20 cellular contexts compared by ENCODE assay signal in the genomic region with DNA sequence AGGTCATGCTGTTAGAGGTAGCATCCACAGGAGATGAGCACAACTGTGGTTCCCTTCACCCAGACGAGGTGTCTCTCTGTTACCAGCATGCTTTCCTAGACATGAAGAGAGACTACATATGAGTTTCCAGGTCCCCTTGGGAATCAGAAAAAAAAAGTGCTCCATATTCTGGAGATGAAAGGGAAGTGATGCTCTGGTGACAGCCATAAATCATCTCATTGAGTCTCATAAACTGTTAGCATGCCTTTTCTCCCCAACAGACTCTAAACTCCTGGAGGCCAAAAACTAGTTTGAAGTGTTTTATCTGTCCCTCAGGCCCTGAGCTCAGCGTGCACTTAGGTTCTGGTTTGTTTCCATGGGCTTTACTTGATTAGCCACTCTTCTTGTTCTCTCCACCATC.
"Had no signal": no experiment of that assay in that cellular context is flagged by ENCODE, and none has a peak within 500 bp of the region (broad histone marks: within the 10 kb centered on the region; RNA-seq: fewer than 3 reads in every experiment).

No MANE protein-coding gene starts in this region.

- H3K36me3 Mint-ChIP-seq: natural killer cell treated with Interleukin-12 subunit alpha and Interleukin-12 subunit beta and Interleukin-15 and Interleukin-18, amount 100 ng/mL, for 72 hours; type B pancreatic cell had no signal

- H3K27me3 Mint-ChIP-seq: memory B cell; naive thymus-derived CD4-positive, alpha-beta T cell; progenitor cell of endocrine pancreas; stimulated activated memory B cell treated with anti-CD40 and anti-IgM and Interleukin-4, amounts not matched to agents 10 μg/mL and 1 μg/mL and 100 μg/mL, for 72 hours; stimulated activated naive CD8-positive, alpha-beta T cell treated with anti-CD3 and anti-CD28 coated beads, Interleukin-15, amount 100 ng/mL, for 72 hours; type B pancreatic cell had no signal

- H3K27ac Mint-ChIP-seq: memory B cell; naive thymus-derived CD4-positive, alpha-beta T cell; natural killer cell treated with Interleukin-12 subunit alpha and Interleukin-12 subunit beta and Interleukin-15 and Interleukin-18, amount 100 ng/mL, for 72 hours; progenitor cell of endocrine pancreas; stimulated activated memory B cell treated with anti-CD40 and anti-IgM and Interleukin-4, amounts not matched to agents 10 μg/mL and 1 μg/mL and 100 μg/mL, for 72 hours; stimulated activated naive CD8-positive, alpha-beta T cell treated with anti-CD3 and anti-CD28 coated beads, Interleukin-15, amount 100 ng/mL, for 72 hours; type B pancreatic cell had no signal

- H3K4me3 Mint-ChIP-seq: memory B cell; naive thymus-derived CD4-positive, alpha-beta T cell; natural killer cell treated with Interleukin-12 subunit alpha and Interleukin-12 subunit beta and Interleukin-15 and Interleukin-18, amount 100 ng/mL, for 72 hours; stimulated activated memory B cell treated with anti-CD40 and anti-IgM and Interleukin-4, amounts not matched to agents 10 μg/mL and 1 μg/mL and 100 μg/mL, for 72 hours; stimulated activated naive CD8-positive, alpha-beta T cell treated with anti-CD3 and anti-CD28 coated beads, Interleukin-15, amount 100 ng/mL, for 72 hours; type B pancreatic cell had no signal

- ATAC-seq: mucosa of descending colon; naive thymus-derived CD4-positive, alpha-beta T cell; natural killer cell treated with Interleukin-12 subunit alpha and Interleukin-12 subunit beta and Interleukin-15 and Interleukin-18, amount 100 ng/mL, for 72 hours; right lobe of liver; stimulated activated memory B cell treated with anti-CD40 and anti-IgM and Interleukin-4, amounts not matched to agents 10 μg/mL and 1 μg/mL and 100 μg/mL, for 72 hours; stimulated activated naive CD8-positive, alpha-beta T cell treated with anti-CD3 and anti-CD28 coated beads, Interleukin-15, amount 100 ng/mL, for 72 hours had no signal

- DNase-seq: islet precursor cell; left ventricle myocardium inferior; midbrain; mucosa of descending colon; naive thymus-derived CD4-positive, alpha-beta T cell; ovary; right lobe of liver; stimulated activated CD4-positive, alpha-beta T cell treated with anti-CD3 and anti-CD28 coated beads, Interleukin-1b, Interleukin-23, amount 100 ng/mL, for 48 hours; stimulated activated CD4-positive, alpha-beta T cell treated with anti-CD3 and anti-CD28 coated beads, Interleukin-2, amount 100 ng/mL, for 48 hours; stimulated activated CD4-positive, alpha-beta T cell treated with anti-CD3 and anti-CD28 coated beads, Interleukin-4, amount 100 ng/mL, for 4 hours; stimulated activated CD8-positive, alpha-beta memory T cell treated with anti-CD3 and anti-CD28 coated beads, Interleukin-4, amount 100 ng/mL, for 48 hours; stimulated activated naive CD4-positive, alpha-beta T cell treated with Interleukin-2 at 50 U/mL for 16 hours; stimulated activated naive CD8-positive, alpha-beta T cell treated with anti-CD3 and anti-CD28 coated beads, Interleukin-15, amount 100 ng/mL, for 72 hours; substantia nigra; uterus had no signal

- H3K9me3 Mint-ChIP-seq: memory B cell; natural killer cell treated with Interleukin-12 subunit alpha and Interleukin-12 subunit beta and Interleukin-15 and Interleukin-18, amount 100 ng/mL, for 72 hours; stimulated activated memory B cell treated with anti-CD40 and anti-IgM and Interleukin-4, amounts not matched to agents 10 μg/mL and 1 μg/mL and 100 μg/mL, for 72 hours; stimulated activated naive CD8-positive, alpha-beta T cell treated with anti-CD3 and anti-CD28 coated beads, Interleukin-15, amount 100 ng/mL, for 72 hours; type B pancreatic cell had no signal

- H3K4me1 Mint-ChIP-seq: stimulated activated naive CD8-positive, alpha-beta T cell treated with anti-CD3 and anti-CD28 coated beads, Interleukin-15, amount 100 ng/mL, for 72 hours had no signal
